26 cellular contexts compared by ENCODE assay signal in genomic region chr9:109387206-109387605, GRCh38.
"Had no signal": no experiment of that assay in that cellular context is flagged by ENCODE, and none has a peak within 500 bp of the region (broad histone marks: within the 10 kb centered on the region; RNA-seq: fewer than 3 reads in every experiment).

No MANE protein-coding gene starts in this region.

- H3K27ac Mint-ChIP-seq: activated B cell treated with CpG ODN at 0.5 μM for 24 hours; activated CD8-positive, alpha-beta T cell treated with anti-CD3 and anti-CD28 coated beads for 36 hours; activated naive CD4-positive, alpha-beta T cell treated with anti-CD3 and anti-CD28 coated beads, Interleukin-2, amount 50 U/mL, for 24 hours; activated naive CD8-positive, alpha-beta T cell treated with anti-CD3 and anti-CD28 coated beads, Interleukin-2, amount 50 U/mL, for 24 hours; activated T-helper 17 cell treated with anti-CD3 and anti-CD28 coated beads, Interleukin-2, amount 50 U/mL, for 72 hours; dendritic cell treated with granulocyte-macrophage colony-stimulating factor and Interleukin-4, amounts not matched to agents 40 ng/mL and 50 ng/mL, for 4 days; natural killer cell treated with Interleukin-12 subunit alpha and Interleukin-12 subunit beta and Interleukin-15 and Interleukin-18, amount 100 ng/mL, for 72 hours; T-helper 17 cell had no signal

- H3K27ac ChIP-seq: esophagus muscularis mucosa, left ventricle myocardium inferior, testis, transverse colon had no signal

- H3K4me1 ChIP-seq: esophagus muscularis mucosa, left ventricle myocardium inferior, testis, transverse colon had no signal

- H3K4me3 ChIP-seq: esophagus muscularis mucosa, left ventricle myocardium inferior, lung, mucosa of descending colon, testis, transverse colon had no signal

- H3K4me3 Mint-ChIP-seq: activated B cell treated with CpG ODN at 0.5 μM for 24 hours; activated CD8-positive, alpha-beta T cell treated with anti-CD3 and anti-CD28 coated beads for 36 hours; activated naive CD4-positive, alpha-beta T cell treated with anti-CD3 and anti-CD28 coated beads, Interleukin-2, amount 50 U/mL, for 24 hours; activated naive CD8-positive, alpha-beta T cell treated with anti-CD3 and anti-CD28 coated beads, Interleukin-2, amount 50 U/mL, for 24 hours; activated T-cell treated with anti-CD3 and anti-CD28 coated beads, Interleukin-2, amount 50 U/mL, for 4 hours; activated T-helper 17 cell treated with anti-CD3 and anti-CD28 coated beads, Interleukin-2, amount 50 U/mL, for 72 hours; central memory CD8-positive, alpha-beta T cell; dendritic cell treated with granulocyte-macrophage colony-stimulating factor and Interleukin-4, amounts not matched to agents 40 ng/mL and 50 ng/mL, for 4 days; natural killer cell treated with Interleukin-12 subunit alpha and Interleukin-12 subunit beta and Interleukin-15 and Interleukin-18, amount 100 ng/mL, for 72 hours; T-helper 17 cell had no signal

- H3K36me3 Mint-ChIP-seq: activated naive CD4-positive, alpha-beta T cell treated with anti-CD3 and anti-CD28 coated beads, Interleukin-2, amount 50 U/mL, for 24 hours; natural killer cell treated with Interleukin-12 subunit alpha and Interleukin-12 subunit beta and Interleukin-15 and Interleukin-18, amount 100 ng/mL, for 72 hours had no signal

- H3K9me3 ChIP-seq: esophagus muscularis mucosa, left ventricle myocardium inferior, mucosa of descending colon, testis, transverse colon had no signal

- H3K9me3 Mint-ChIP-seq: activated B cell treated with CpG ODN at 0.5 μM for 24 hours; activated CD8-positive, alpha-beta T cell treated with anti-CD3 and anti-CD28 coated beads for 36 hours; activated naive CD4-positive, alpha-beta T cell treated with anti-CD3 and anti-CD28 coated beads, Interleukin-2, amount 50 U/mL, for 24 hours; activated naive CD8-positive, alpha-beta T cell treated with anti-CD3 and anti-CD28 coated beads, Interleukin-2, amount 50 U/mL, for 24 hours; activated T-cell treated with anti-CD3 and anti-CD28 coated beads, Interleukin-2, amount 50 U/mL, for 4 hours; activated T-helper 17 cell treated with anti-CD3 and anti-CD28 coated beads, Interleukin-2, amount 50 U/mL, for 72 hours; central memory CD8-positive, alpha-beta T cell; dendritic cell treated with granulocyte-macrophage colony-stimulating factor and Interleukin-4, amounts not matched to agents 40 ng/mL and 50 ng/mL, for 4 days; natural killer cell treated with Interleukin-12 subunit alpha and Interleukin-12 subunit beta and Interleukin-15 and Interleukin-18, amount 100 ng/mL, for 72 hours had no signal

- FAIRE-seq: urothelium cell line had no signal

- ATAC-seq: activated CD8-positive, alpha-beta T cell treated with anti-CD3 and anti-CD28 coated beads for 36 hours; activated T-cell treated with anti-CD3 and anti-CD28 coated beads, Interleukin-2, amount 50 U/mL, for 4 hours; activated T-helper 17 cell treated with anti-CD3 and anti-CD28 coated beads, Interleukin-2, amount 50 U/mL, for 72 hours; mucosa of descending colon; natural killer cell treated with Interleukin-12 subunit alpha and Interleukin-12 subunit beta and Interleukin-15 and Interleukin-18, amount 100 ng/mL, for 72 hours; right cardiac atrium; T-helper 17 cell had no signal

- H3K4me1 Mint-ChIP-seq: activated naive CD4-positive, alpha-beta T cell treated with anti-CD3 and anti-CD28 coated beads, Interleukin-2, amount 50 U/mL, for 24 hours; activated naive CD8-positive, alpha-beta T cell treated with anti-CD3 and anti-CD28 coated beads, Interleukin-2, amount 50 U/mL, for 24 hours; activated T-helper 17 cell treated with anti-CD3 and anti-CD28 coated beads, Interleukin-2, amount 50 U/mL, for 72 hours; central memory CD8-positive, alpha-beta T cell; T-helper 17 cell had no signal

- H3K27me3 ChIP-seq: esophagus muscularis mucosa, testis, transverse colon had no signal

- DNase-seq: activated B cell treated with CpG ODN at 0.5 μM for 24 hours; activated CD4-positive, alpha-beta T cell treated with anti-CD3 and anti-CD28 coated beads, Interleukin-2, amount 50 U/mL, for 1 hour; activated CD8-positive, alpha-beta T cell treated with anti-CD3 and anti-CD28 coated beads for 36 hours; activated naive CD8-positive, alpha-beta T cell treated with anti-CD3 and anti-CD28 coated beads, Interleukin-2, amount 50 U/mL, for 24 hours; activated T-cell treated with anti-CD3 and anti-CD28 coated beads, Interleukin-2, amount 50 U/mL, for 4 hours; foreskin melanocyte; islet precursor cell; left ventricle myocardium inferior; mucosa of descending colon; posterior cingulate gyrus; right cardiac atrium; stimulated activated CD4-positive, alpha-beta T cell treated with anti-CD3 and anti-CD28 coated beads, Interleukin-15, amount 100 ng/mL, for 24 hours; stimulated activated CD4-positive, alpha-beta T cell treated with anti-CD3 and anti-CD28 coated beads, Interleukin-2, amount 100 ng/mL, for 24 hours; stimulated activated naive CD4-positive, alpha-beta T cell; T-helper 17 cell; T1000; testis; transverse colon had no signal
